8 cellular contexts compared by ENCODE assay signal in the genomic region with DNA sequence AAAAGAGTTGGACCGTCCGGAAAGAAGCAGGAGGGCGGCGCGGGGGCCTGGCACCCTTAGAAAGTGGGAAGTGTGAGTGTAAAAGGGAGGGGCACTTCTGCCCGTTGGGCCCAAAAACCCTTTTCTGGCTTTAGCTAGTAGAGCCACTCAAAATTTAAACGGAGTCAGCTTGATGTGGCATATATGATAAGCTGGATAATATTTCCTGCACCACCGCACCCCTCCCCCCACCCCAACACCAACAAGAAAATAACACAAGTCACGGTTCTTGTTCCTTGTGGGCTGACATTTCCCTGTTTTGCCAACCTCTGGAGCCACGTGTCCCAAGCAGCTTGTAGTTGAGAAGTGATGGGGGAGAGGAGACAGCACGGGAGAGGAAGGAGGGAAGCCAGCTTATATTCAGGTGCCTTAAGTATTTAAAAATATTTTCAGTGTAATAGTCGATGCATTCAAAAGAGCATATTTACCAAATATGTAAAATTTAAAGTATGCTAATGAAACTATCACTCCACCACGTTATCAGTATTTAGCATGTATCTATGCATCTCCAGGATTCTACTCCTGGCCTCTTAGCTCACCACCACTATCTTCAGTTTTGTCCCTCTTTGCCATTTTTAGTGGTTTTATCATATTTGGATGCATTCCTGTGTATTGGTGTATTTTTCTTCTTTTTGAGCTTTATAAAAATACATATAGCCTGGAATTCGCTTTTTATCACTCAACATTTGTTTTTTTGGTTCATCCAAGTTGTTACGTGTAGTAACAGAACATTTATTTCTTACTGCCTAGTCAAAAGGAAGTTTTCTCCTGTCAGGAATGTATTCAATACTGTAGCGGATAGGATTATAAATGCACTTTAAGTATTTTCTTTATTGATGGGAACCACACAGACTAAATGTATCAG. TPM values are rescaled to one million over a fixed set of nuclear protein-coding genes. Genes with fewer than 3 reads are reported as not detected.
DNase-seq lines count a peak whose midpoint lies in the region; ATAC-seq and TF ChIP-seq lines count a peak whose summit lies in the region.

No MANE protein-coding gene starts in this region.

- H3K4me3 ChIP-seq in HAP-1 (peak overlapping the region; percentile 79), esophagus (ENCODE audit: low read depth in 1 of 2, low read length in 2 of 2) (peak overlapping the region; percentile 58 to 81)

- in situ Hi-C loops in HAP-1 (cut with MboI; ENCODE audit: low sequenced_read_pairs) (no loop called here), GM13977 (cut with MboI; ENCODE audit: low pct_unique_long_range_greater_than_20kb, low sequenced_read_pairs, unreplicated experiment) (no loop called here)

- no peak for ATAC-seq in activated CD8-positive, alpha-beta memory T cell treated with anti-CD3 and anti-CD28 coated beads, Interleukin-2, amount 10 ng/mL, durations not matched to agents 7 days and 5 days

- CTCF ChIA-PET in activated CD8-positive, alpha-beta memory T cell treated with anti-CD3 and anti-CD28 coated beads, Interleukin-2, amount 10 ng/mL, durations not matched to agents 7 days and 5 days (lab: Charles Lee) = interaction anchor here (0.8 to 4.5 kb wide), 12 partner anchors 15 to 345 kb away, joined by 3 to 52 read pairs (median 4); partner anchors contain the start of gene KIF14

- peak overlapping the region; percentile 94 for H3K27ac Mint-ChIP-seq in activated CD8-positive, alpha-beta memory T cell treated with anti-CD3 and anti-CD28 coated beads, Interleukin-2, amount 10 ng/mL, durations not matched to agents 7 days and 5 days
- peak overlapping the region; percentile 96 for H3K27ac Mint-ChIP-seq in T-helper 2 cell treated with Interferon-gamma antibody and Interleukin-4, amounts not matched to agents 5 μg/mL and 100 μg/mL, for 36 hours

- H3K4me1 ChIP-seq in HAP-1 = peaks cover 28% of the 10 kb centered on the region
- no peaks in the 10 kb centered on the region for H3K4me1 ChIP-seq in esophagus (ENCODE audit: control insufficient read depth in 2 of 2, insufficient read depth in 2 of 2, low read length in 1 of 2)

- H3K9me3 ChIP-seq in HAP-1 (no peaks in the 10 kb centered on the region), esophagus (ENCODE audit: control insufficient read depth in 2 of 2, insufficient read depth in 1 of 2, low read depth in 1 of 2, low read length in 1 of 2) (no peaks in the 10 kb centered on the region)

- peak overlapping the region; percentile 100 for H3K27ac ChIP-seq in esophagus (ENCODE audit: low read depth in 2 of 2, low read length in 1 of 2)

- TF ChIP-seq CTCF in GM13977 (IDR thresholded peaks at IDR 0.05; ENCODE audit: extremely low read depth, insufficient read depth, missing control alignments) = no peak

- H3K36me3 Mint-ChIP-seq in activated CD8-positive, alpha-beta memory T cell treated with anti-CD3 and anti-CD28 coated beads, Interleukin-2, amount 10 ng/mL, durations not matched to agents 7 days and 5 days = peaks cover 15% of the 10 kb centered on the region
- H3K36me3 Mint-ChIP-seq in T-helper 2 cell treated with Interferon-gamma antibody and Interleukin-4, amounts not matched to agents 5 μg/mL and 100 μg/mL, for 36 hours (ENCODE audit: low read depth) = peaks cover 13% of the 10 kb centered on the region

- H3K27me3 ChIP-seq in HAP-1 (ENCODE audit: low read depth) (no peaks in the 10 kb centered on the region), esophagus (ENCODE audit: control insufficient read depth in 1 of 2, insufficient read depth in 2 of 2, low read length in 2 of 2) (no peaks in the 10 kb centered on the region)

- peak; percentile 44 for DNase-seq in activated CD8-positive, alpha-beta memory T cell treated with anti-CD3 and anti-CD28 coated beads, Interleukin-2, amount 10 ng/mL, durations not matched to agents 7 days and 5 days
- no peak for DNase-seq in activated CD8-positive, alpha-beta memory T cell treated with anti-CD3 and anti-CD28 coated beads, Interleukin-2, amount 50 U/mL, for 4 hours
- DNase-seq in HAP-1 (ENCODE audit: low spot score in 2 of 2) (peak; percentile 42 to 57), NCI-H1092 treated with DMSO at 0.1 percent for 48 hours (lab: John Stamatoyannopoulos, UW) (peak; percentile 82), myocyte (ENCODE audit: low read depth) (peak; percentile 72), GM13977 (ENCODE audit: low spot score) (no peak)
- DNase-seq in T-helper 2 cell treated with Interferon-gamma antibody and Interleukin-4, amounts not matched to agents 5 μg/mL and 100 μg/mL, for 36 hours (ENCODE audit: low spot score) = peak; percentile 7

- no peaks in the 10 kb centered on the region for H3K27me3 Mint-ChIP-seq in activated CD8-positive, alpha-beta memory T cell treated with anti-CD3 and anti-CD28 coated beads, Interleukin-2, amount 10 ng/mL, durations not matched to agents 7 days and 5 days
- no peaks in the 10 kb centered on the region for H3K27me3 Mint-ChIP-seq in T-helper 2 cell treated with Interferon-gamma antibody and Interleukin-4, amounts not matched to agents 5 μg/mL and 100 μg/mL, for 36 hours (ENCODE audit: low read depth)

- H3K9me3 Mint-ChIP-seq in activated CD8-positive, alpha-beta memory T cell treated with anti-CD3 and anti-CD28 coated beads, Interleukin-2, amount 10 ng/mL, durations not matched to agents 7 days and 5 days (ENCODE audit: low read depth) = no peaks in the 10 kb centered on the region
- no peaks in the 10 kb centered on the region for H3K9me3 Mint-ChIP-seq in T-helper 2 cell treated with Interferon-gamma antibody and Interleukin-4, amounts not matched to agents 5 μg/mL and 100 μg/mL, for 36 hours

- 9 to 10% methylated on average over 16 of the region's 16 CpGs for WGBS in esophagus, 2 donors

- H3K4me1 Mint-ChIP-seq in activated CD8-positive, alpha-beta memory T cell treated with anti-CD3 and anti-CD28 coated beads, Interleukin-2, amount 10 ng/mL, durations not matched to agents 7 days and 5 days = peaks cover 44% of the 10 kb centered on the region
- H3K4me1 Mint-ChIP-seq in T-helper 2 cell treated with Interferon-gamma antibody and Interleukin-4, amounts not matched to agents 5 μg/mL and 100 μg/mL, for 36 hours (ENCODE audit: low read depth) = peaks cover 24% of the 10 kb centered on the region

- H3K36me3 ChIP-seq in HAP-1 (replicated peaks) (0 out of 2 replicates have a peak, but pooled peaks cover 3% of the 10 kb centered on the region), esophagus (ENCODE audit: control insufficient read depth in 2 of 2, insufficient read depth in 2 of 2, low read length in 1 of 2) (peaks cover 0 to 3% of the 10 kb centered on the region in 2 donors)

- peak overlapping the region; percentile 98 for H3K4me3 Mint-ChIP-seq in activated CD8-positive, alpha-beta memory T cell treated with anti-CD3 and anti-CD28 coated beads, Interleukin-2, amount 10 ng/mL, durations not matched to agents 7 days and 5 days
- H3K4me3 Mint-ChIP-seq in T-helper 2 cell treated with Interferon-gamma antibody and Interleukin-4, amounts not matched to agents 5 μg/mL and 100 μg/mL, for 36 hours = peak overlapping the region; percentile 96

RNA-seq across cellular contexts. Expression of gene DDX59, which starts 0.8 kb away (rescaled TPM):
- total RNA-seq in activated CD8-positive, alpha-beta memory T cell treated with anti-CD3 and anti-CD28 coated beads, Interleukin-2, amount 10 ng/mL, durations not matched to agents 7 days and 5 days = 10 to 100 TPM; 33.6 to 35.9 TPM
- polyA plus RNA-seq in esophagus = 10 to 100 TPM; 11.9 to 29.2 TPM
- 18.3 and 18.7 TPM in 2 replicates for total RNA-seq in myocyte
- polyA plus RNA-seq in myocyte (2012) = 7.7 TPM

RNA-seq across cellular contexts. Expression of gene KIF14, which starts 49.9 kb away (rescaled TPM):
- 10 to 100 TPM; 30.8 TPM for total RNA-seq in activated CD8-positive, alpha-beta memory T cell treated with anti-CD3 and anti-CD28 coated beads, Interleukin-2, amount 10 ng/mL, durations not matched to agents 7 days and 5 days
- polyA plus RNA-seq in esophagus = under 1 TPM; 0.71 to 0.85 TPM
- total RNA-seq in myocyte = 0.19 and 0.36 TPM in 2 replicates
- 0.03 TPM for polyA plus RNA-seq in myocyte (2012)

Comparison
In these comparisons a context has a peak if more than half of its experiments do, and no peak if none do; other contexts are left out.
1. DNase-seq: peak in activated CD8-positive, alpha-beta memory T cell treated with anti-CD3 and anti-CD28 coated beads, Interleukin-2, amount 10 ng/mL, durations not matched to agents 7 days and 5 days (single experiment), HAP-1 (2 of 2), NCI-H1092 treated with DMSO at 0.1 percent for 48 hours (single experiment), T-helper 2 cell treated with Interferon-gamma antibody and Interleukin-4, amounts not matched to agents 5 μg/mL and 100 μg/mL, for 36 hours (single experiment) and myocyte (single experiment); none in activated CD8-positive, alpha-beta memory T cell treated with anti-CD3 and anti-CD28 coated beads, Interleukin-2, amount 50 U/mL, for 4 hours (single experiment) and GM13977 (single experiment).
2. RNA of gene KIF14, which starts 49.9 kb away (total RNA-seq): 30.8 TPM in activated CD8-positive, alpha-beta memory T cell treated with anti-CD3 and anti-CD28 coated beads, Interleukin-2, amount 10 ng/mL, durations not matched to agents 7 days and 5 days; 0.19 to 0.36 TPM in myocyte; every median in the first group is over 10 times any median in the second.